ENCODE assay signal across 12 cellular contexts in genomic region chr2:178909507-178909906, GRCh38.
"Had no signal": no experiment of that assay in that cellular context is flagged by ENCODE, and none has a peak within 500 bp of the region (broad histone marks: within the 10 kb centered on the region; RNA-seq: fewer than 3 reads in every experiment).

No MANE protein-coding gene starts in this region.

- H3K4me3 ChIP-seq: breast epithelium, sigmoid colon, thoracic aorta had no signal

- DNase-seq: activated naive CD4-positive, alpha-beta T cell; activated naive CD8-positive, alpha-beta T cell treated with anti-CD3 and anti-CD28 coated beads, Interleukin-2, amount 10 ng/mL, durations not matched to agents 7 days and 5 days; anterior cingulate cortex; mesendoderm; nephron progenitor cell; occipital lobe; sigmoid colon; stimulated activated CD4-positive, alpha-beta T cell treated with anti-CD3 and anti-CD28 coated beads, Interleukin-12 subunit alpha, Interleukin-12 subunit beta, amount 100 ng/mL, for 4 hours had no signal

- H3K4me1 ChIP-seq: breast epithelium, sigmoid colon had no signal

- ATAC-seq: activated CD4-positive, CD25-positive, alpha-beta regulatory T cell treated with anti-CD3 and anti-CD28 coated beads, Interleukin-2, amount 50 U/mL, for 24 hours; stimulated activated effector memory CD8-positive, alpha-beta T cell treated with anti-CD3 and anti-CD28 coated beads, Interleukin-12 subunit alpha, Interleukin-12 subunit beta, amount 100 ng/mL, for 72 hours had no signal

- H3K27me3 ChIP-seq: breast epithelium, sigmoid colon had no signal

- H3K36me3 ChIP-seq: breast epithelium, sigmoid colon, thoracic aorta had no signal

- H3K9me3 ChIP-seq: breast epithelium, sigmoid colon, thoracic aorta had no signal

- H3K27ac ChIP-seq: breast epithelium, sigmoid colon, thoracic aorta had no signal
